1 cellular context compared by ENCODE assay signal in the genomic region with DNA sequence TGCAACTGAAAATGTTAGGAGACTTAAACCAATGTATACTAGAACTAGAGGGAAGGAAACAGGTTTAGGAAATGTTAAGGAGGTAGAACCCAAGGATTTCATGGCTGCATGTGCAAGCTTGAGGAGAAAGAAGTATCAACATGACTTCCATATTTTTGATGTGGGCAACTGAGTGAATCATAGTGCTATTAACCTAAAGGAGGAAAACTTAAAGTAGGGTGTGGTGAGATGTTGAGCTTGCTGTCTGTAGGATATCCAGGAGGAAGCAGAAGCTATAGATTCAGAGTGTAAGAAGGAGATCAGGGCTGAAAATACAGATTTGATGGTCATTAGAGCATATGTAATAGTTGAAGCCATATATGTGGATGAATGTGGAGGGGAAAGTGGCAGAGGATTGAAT.
A peak's percentile ranks its signal among the peaks of the same experiment; 100 is the strongest.
TF ChIP-seq lines count a peak whose summit lies in the region.

No MANE protein-coding gene starts in this region.

TF ChIP-seq in K562, 482 proteins besides CTCF, POLR2A, EP300 and RAD21:
- TF ChIP-seq BCL6 (CRISPR knock-in tag; IDR thresholded peaks at IDR 0.05) = no peak
- TF ChIP-seq SUPT5H (IDR thresholded peaks at IDR 0.05) = 0 out of 2 replicates have a peak, but pooled peaks have one; percentile 21
- TF ChIP-seq, protein P1, sequence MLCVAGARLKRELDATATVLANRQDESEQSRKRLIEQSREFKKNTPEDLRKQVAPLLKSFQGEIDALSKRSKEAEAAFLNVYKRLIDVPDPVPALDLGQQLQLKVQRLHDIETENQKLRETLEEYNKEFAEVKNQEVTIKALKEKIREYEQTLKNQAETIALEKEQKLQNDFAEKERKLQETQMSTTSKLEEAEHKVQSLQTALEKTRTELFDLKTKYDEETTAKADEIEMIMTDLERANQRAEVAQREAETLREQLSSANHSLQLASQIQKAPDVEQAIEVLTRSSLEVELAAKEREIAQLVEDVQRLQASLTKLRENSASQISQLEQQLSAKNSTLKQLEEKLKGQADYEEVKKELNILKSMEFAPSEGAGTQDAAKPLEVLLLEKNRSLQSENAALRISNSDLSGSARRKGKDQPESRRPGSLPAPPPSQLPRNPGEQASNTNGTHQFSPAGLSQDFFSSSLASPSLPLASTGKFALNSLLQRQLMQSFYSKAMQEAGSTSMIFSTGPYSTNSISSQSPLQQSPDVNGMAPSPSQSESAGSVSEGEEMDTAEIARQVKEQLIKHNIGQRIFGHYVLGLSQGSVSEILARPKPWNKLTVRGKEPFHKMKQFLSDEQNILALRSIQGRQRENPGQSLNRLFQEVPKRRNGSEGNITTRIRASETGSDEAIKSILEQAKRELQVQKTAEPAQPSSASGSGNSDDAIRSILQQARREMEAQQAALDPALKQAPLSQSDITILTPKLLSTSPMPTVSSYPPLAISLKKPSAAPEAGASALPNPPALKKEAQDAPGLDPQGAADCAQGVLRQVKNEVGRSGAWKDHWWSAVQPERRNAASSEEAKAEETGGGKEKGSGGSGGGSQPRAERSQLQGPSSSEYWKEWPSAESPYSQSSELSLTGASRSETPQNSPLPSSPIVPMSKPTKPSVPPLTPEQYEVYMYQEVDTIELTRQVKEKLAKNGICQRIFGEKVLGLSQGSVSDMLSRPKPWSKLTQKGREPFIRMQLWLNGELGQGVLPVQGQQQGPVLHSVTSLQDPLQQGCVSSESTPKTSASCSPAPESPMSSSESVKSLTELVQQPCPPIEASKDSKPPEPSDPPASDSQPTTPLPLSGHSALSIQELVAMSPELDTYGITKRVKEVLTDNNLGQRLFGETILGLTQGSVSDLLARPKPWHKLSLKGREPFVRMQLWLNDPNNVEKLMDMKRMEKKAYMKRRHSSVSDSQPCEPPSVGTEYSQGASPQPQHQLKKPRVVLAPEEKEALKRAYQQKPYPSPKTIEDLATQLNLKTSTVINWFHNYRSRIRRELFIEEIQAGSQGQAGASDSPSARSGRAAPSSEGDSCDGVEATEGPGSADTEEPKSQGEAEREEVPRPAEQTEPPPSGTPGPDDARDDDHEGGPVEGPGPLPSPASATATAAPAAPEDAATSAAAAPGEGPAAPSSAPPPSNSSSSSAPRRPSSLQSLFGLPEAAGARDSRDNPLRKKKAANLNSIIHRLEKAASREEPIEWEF (CRISPR knock-in tag; IDR thresholded peaks at IDR 0.05) = no peak
